22 cellular contexts compared by ENCODE assay signal in genomic region chr4:55083771-55084170, GRCh38. TPM values are rescaled to one million over a fixed set of nuclear protein-coding genes. Genes with fewer than 3 reads are reported as not detected.
"Had no signal": no experiment of that assay in that cellular context is flagged by ENCODE, and none has a peak within 500 bp of the region (broad histone marks: within the 10 kb centered on the region; RNA-seq: fewer than 3 reads in every experiment).

No MANE protein-coding gene starts in this region.

- H3K36me3 ChIP-seq: SJCRH30 had no signal

- H3K9me3 ChIP-seq: SJCRH30 had no signal

- H3K4me1 ChIP-seq: SJCRH30 had no signal

- H3K4me3 ChIP-seq: SJCRH30 had no signal

- H3K27ac ChIP-seq: RWPE1, SJCRH30 had no signal

- ATAC-seq: Panc1, SK-N-SH treated with all-trans-retinoic acid at 6 μM for 48 hours had no signal

- DNase-seq: KBM-7, MV-4-11, NCI-H1048, NCI-H1105, NCI-H1417 treated with DMSO at 0.1 percent for 48 hours, NCI-H146, NCI-H1694 treated with DMSO at 0.1 percent for 48 hours, NCI-H1930, NCI-H2081, NCI-H2107, NCI-H226, NCI-H446, NCI-H510A, NCI-H524 treated with DMSO at 0.1 percent for 48 hours, NCI-H69, NCI-H774, SHP77, SJCRH30 had no signal

RNA-seq across cellular contexts. Expression of gene KDR, which starts 41.6 kb away (rescaled TPM):
- total RNA-seq: HT-29 had no signal
